In genomic region chr10:6088721-6089333, GRCh38 we compare ENCODE assay signal across 8 cellular contexts.
A peak's percentile ranks its signal among the peaks of the same experiment; 100 is the strongest.
DNase-seq lines count a peak whose midpoint lies in the region; ATAC-seq and FAIRE-seq lines count a peak whose summit lies in the region.

A gene with protein sequence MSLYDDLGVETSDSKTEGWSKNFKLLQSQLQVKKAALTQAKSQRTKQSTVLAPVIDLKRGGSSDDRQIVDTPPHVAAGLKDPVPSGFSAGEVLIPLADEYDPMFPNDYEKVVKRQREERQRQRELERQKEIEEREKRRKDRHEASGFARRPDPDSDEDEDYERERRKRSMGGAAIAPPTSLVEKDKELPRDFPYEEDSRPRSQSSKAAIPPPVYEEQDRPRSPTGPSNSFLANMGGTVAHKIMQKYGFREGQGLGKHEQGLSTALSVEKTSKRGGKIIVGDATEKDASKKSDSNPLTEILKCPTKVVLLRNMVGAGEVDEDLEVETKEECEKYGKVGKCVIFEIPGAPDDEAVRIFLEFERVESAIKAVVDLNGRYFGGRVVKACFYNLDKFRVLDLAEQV (plus strand): TSS chr10:6089034. CDS start chr10:6097066, 8,032 bp downstream.

- H3K27me3 ChIP-seq in HUES48 (ENCODE audit: control insufficient read depth, insufficient read depth, low read length) (no peaks in the 10 kb centered on the region), NT2/D1 (ENCODE audit: insufficient read depth, insufficient read length) (no peaks in the 10 kb centered on the region)

- peak within 1 kb of the TSS; percentile 40 for H3K27ac ChIP-seq in HUES48 (ENCODE audit: low read depth, low read length)

- H3K36me3 ChIP-seq in HUES48 (ENCODE audit: control insufficient read depth, insufficient read depth, low read length) (no peaks in the 10 kb centered on the region), NT2/D1 (ENCODE audit: insufficient read depth, insufficient read length, low read length) (peaks cover 6% of the 10 kb centered on the region)

- ATAC-seq in GM21390 (IDR thresholded peaks at IDR 0.05; ENCODE audit: unreplicated experiment): peak; percentile 84

- H3K4me1 ChIP-seq in HUES48 (ENCODE audit: control insufficient read depth, insufficient read depth, low read length): peaks cover 35% of the 10 kb centered on the region
- no peaks in the 10 kb centered on the region for H3K4me1 ChIP-seq in NT2/D1 (ENCODE audit: insufficient read depth, insufficient read length)

- H3K9ac ChIP-seq in HUES48 (ENCODE audit: low read depth, low read length) (peak within 1 kb of the TSS; percentile 86), NT2/D1 (ENCODE audit: insufficient read length, low read depth) (peak within 1 kb of the TSS; percentile 95)

- H3K9me3 ChIP-seq in HUES48 (ENCODE audit: control insufficient read depth, insufficient read depth, low read length) (no peaks in the 10 kb centered on the region), NT2/D1 (ENCODE audit: insufficient read depth, low read length) (peaks cover 14% of the 10 kb centered on the region)

- peak; percentile 43 for FAIRE-seq in endometrium (lab: Jason Lieb, UNC)

- H3K4me3 ChIP-seq in HUES48 (ENCODE audit: low read depth, low read length): peak within 1 kb of the TSS; percentile 96
- peak within 1 kb of the TSS; percentile 80 for H3K4me3 ChIP-seq in NT2/D1 (ENCODE audit: insufficient read length, low read depth)

- DNase-seq in DMS 273 (lab: John Stamatoyannopoulos, UW; ENCODE audit: unreplicated experiment) (peak; percentile 94), NT2/D1 (ENCODE audit: low read depth, low spot score) (peak; percentile 81), midbrain (lab: John Stamatoyannopoulos, UW) (peak; percentile 89)
- DNase-seq in activated CD8-positive, alpha-beta memory T cell treated with anti-CD3 and anti-CD28 coated beads, Interleukin-2, amount 50 U/mL, for 4 hours: peak; percentile 97
- peak; percentile 96 to 97 for DNase-seq in stimulated activated CD8-positive, alpha-beta memory T cell treated with anti-CD3 and anti-CD28 coated beads, Interleukin-2, amount 100 ng/mL, for 1 hour (ENCODE audit: low read depth in 2 of 2)

Comparison
In these comparisons a context has a peak if more than half of its experiments do, and no peak if none do; other contexts are left out.
1. Peak in every context shown above with its lines: DNase-seq, ATAC-seq, H3K4me3 ChIP-seq and H3K27ac ChIP-seq.